ENCODE assay signal across 13 cellular contexts in genomic region chr1:170619167-170620030, GRCh38. TPM values are rescaled to one million over a fixed set of nuclear protein-coding genes. Genes with fewer than 3 reads are reported as not detected.
DNase-seq lines count a peak whose midpoint lies in the region; ATAC-seq and TF ChIP-seq lines count a peak whose summit lies in the region.
"Had no signal": no experiment of that assay in that cellular context is flagged by ENCODE, and none has a peak within 500 bp of the region (broad histone marks: within the 10 kb centered on the region; RNA-seq: fewer than 3 reads in every experiment).

No MANE protein-coding gene starts in this region.

- DNase-seq in A673 (ENCODE audit: low spot score) (peak; percentile 71), HFFc6 (peak; percentile 20), SK-N-MC (ENCODE audit: low read depth, low spot score) (peak; percentile 39), foreskin keratinocyte (peak in 1 of 2 donors; percentile 22), left lung (no peak), coronary artery (ENCODE audit: low spot score) (no peak)
- DNase-seq: NCI-H526 treated with DMSO at 0.1 percent for 48 hours had no signal

- H3K4me3 Mint-ChIP-seq in HFFc6, result peak overlapping the region; percentile 72
- H3K4me3 Mint-ChIP-seq: T-helper 2 cell treated with Interferon-gamma antibody and Interleukin-4, amounts not matched to agents 5 μg/mL and 100 μg/mL, for 36 hours had no signal

- H3K36me3 ChIP-seq in A673 (ENCODE audit: insufficient read depth, low read length, poor library complexity, severe bottlenecking) (no peaks in the 10 kb centered on the region), SK-N-MC (ENCODE audit: insufficient read depth, low read length) (no peaks in the 10 kb centered on the region), left lung (no peaks in the 10 kb centered on the region)
- H3K36me3 ChIP-seq: esophagus muscularis mucosa, pancreas, tibial nerve had no signal

- peaks cover 65% of the 10 kb centered on the region for H3K4me1 Mint-ChIP-seq in HFFc6 (ENCODE audit: low read depth)

- H3K4me3 ChIP-seq in A673 (ENCODE audit: low read depth, low read length, poor library complexity, severe bottlenecking), result no peak overlapping the region
- H3K4me3 ChIP-seq in SK-N-MC, result peak overlapping the region; percentile 27; the same call in 1 of the 2 replicates
- no peak overlapping the region for H3K4me3 ChIP-seq in left lung
- no peak overlapping the region for H3K4me3 ChIP-seq in coronary artery
- H3K4me3 ChIP-seq: esophagus muscularis mucosa, pancreas, tibial nerve had no signal

- peak; percentile 33 for ATAC-seq in foreskin keratinocyte
- ATAC-seq in GM18868 (IDR thresholded peaks at IDR 0.05; ENCODE audit: unreplicated experiment), result no peak
- ATAC-seq in left lung, result no peak
- ATAC-seq in GM21825 (IDR thresholded peaks at IDR 0.05; ENCODE audit: unreplicated experiment), result no peak
- ATAC-seq: pancreas had no signal

- POLR2A ChIA-PET in A673 (lab: Charles Lee; ENCODE audit: low non-redundant PET), result no interaction called here

- peak overlapping the region; percentile 87 for H3K27ac Mint-ChIP-seq in HFFc6
- H3K27ac Mint-ChIP-seq: T-helper 2 cell treated with Interferon-gamma antibody and Interleukin-4, amounts not matched to agents 5 μg/mL and 100 μg/mL, for 36 hours had no signal

- no TSS peak for BruUV-seq in A673 (replicated peaks; lab: Mats Ljungman, UMichigan)

- H3K4me1 ChIP-seq in A673 (ENCODE audit: insufficient read depth, low read length, poor library complexity, severe bottlenecking) (peaks cover 8% of the 10 kb centered on the region), foreskin keratinocyte (peaks cover 5% of the 10 kb centered on the region), left lung (no peaks in the 10 kb centered on the region)
- H3K4me1 ChIP-seq: pancreas had no signal

- no peaks in the 10 kb centered on the region for H3K27me3 ChIP-seq in A673 (replicated peaks; ENCODE audit: insufficient read depth, low read depth, low read length, poor library complexity)
- no peaks in the 10 kb centered on the region for H3K27me3 ChIP-seq in foreskin keratinocyte
- H3K27me3 ChIP-seq in left lung, result no peaks in the 10 kb centered on the region
- H3K27me3 ChIP-seq: pancreas, tibial nerve had no signal

- no peaks in the 10 kb centered on the region for H3K9me3 ChIP-seq in A673 (ENCODE audit: low read depth, low read length, poor library complexity, severe bottlenecking)
- H3K9me3 ChIP-seq in SK-N-MC (ENCODE audit: low read depth, low read length), result no peaks in the 10 kb centered on the region
- no peaks in the 10 kb centered on the region for H3K9me3 ChIP-seq in left lung
- H3K9me3 ChIP-seq: esophagus muscularis mucosa, pancreas, tibial nerve had no signal

- intact Hi-C loops in A673 (cut with micrococcal nuclease; ENCODE audit: unreplicated experiment) (no loop called here), left lung (cut with DNase I) (no loop called here)

- no peak for TF ChIP-seq CTCF in A673 (conservative IDR thresholded peaks at IDR 0.05; ENCODE audit: low read depth, low read length)
- no peak for TF ChIP-seq CTCF in HFFc6 (IDR thresholded peaks at IDR 0.05)
- no peak for TF ChIP-seq CTCF in foreskin keratinocyte (conservative IDR thresholded peaks at IDR 0.05)
- no peak for TF ChIP-seq CTCF in left lung (IDR thresholded peaks at IDR 0.05)
- TF ChIP-seq CTCF in coronary artery (IDR thresholded peaks at IDR 0.05), result no peak

- CTCF ChIA-PET in A673 (lab: Charles Lee), result no interaction called here

- no peak overlapping the region for H3K9ac ChIP-seq in SK-N-MC (ENCODE audit: insufficient read length)

- no peaks in the 10 kb centered on the region for H3K27me3 Mint-ChIP-seq in HFFc6 (ENCODE audit: insufficient read depth)

- H3K9me3 Mint-ChIP-seq in HFFc6, result peaks cover 13% of the 10 kb centered on the region
- H3K9me3 Mint-ChIP-seq: T-helper 2 cell treated with Interferon-gamma antibody and Interleukin-4, amounts not matched to agents 5 μg/mL and 100 μg/mL, for 36 hours had no signal

- H3K27ac ChIP-seq in A673 (ENCODE audit: low read depth, low read length, poor library complexity, severe bottlenecking), result no peak overlapping the region
- H3K27ac ChIP-seq in SK-N-MC, result peak overlapping the region; percentile 84
- no peak overlapping the region for H3K27ac ChIP-seq in foreskin keratinocyte
- no peak overlapping the region for H3K27ac ChIP-seq in left lung
- no peak overlapping the region for H3K27ac ChIP-seq in coronary artery
- H3K27ac ChIP-seq: esophagus muscularis mucosa, pancreas, tibial nerve had no signal

- H3K36me3 Mint-ChIP-seq in HFFc6 (ENCODE audit: low read depth), result peaks cover 29% of the 10 kb centered on the region

RNA-seq across cellular contexts. Expression of gene PRRX1, which starts 44.5 kb away (rescaled TPM):
- total RNA-seq in A673 (2021) (4.5 and 5.6 TPM in 2 replicates), foreskin keratinocyte (0.04 TPM in 1 of 2 replicates, not detected in the other), left lung (10 to 100 TPM; 64.4 to 79.6 TPM)
- total RNA-seq in HFFc6 (2021; fragmentation: NEBNext Ultra II Directional; extraction: Animal tissue kit (Norgen Biotek cat#: 25700)), result 100 to 1,000 TPM; 151 to 310 (median 270) TPM
- not detected in 2 replicates for polyA plus RNA-seq in foreskin keratinocyte

Comparison
In these comparisons a context has a peak if more than half of its experiments do, and no peak if none do; other contexts are left out.
1. DNase-seq: peak in A673 (single experiment), HFFc6 (single experiment) and SK-N-MC (single experiment); none in left lung (0 of 2) and coronary artery (single experiment).